24 cellular contexts compared by ENCODE assay signal in the genomic region with DNA sequence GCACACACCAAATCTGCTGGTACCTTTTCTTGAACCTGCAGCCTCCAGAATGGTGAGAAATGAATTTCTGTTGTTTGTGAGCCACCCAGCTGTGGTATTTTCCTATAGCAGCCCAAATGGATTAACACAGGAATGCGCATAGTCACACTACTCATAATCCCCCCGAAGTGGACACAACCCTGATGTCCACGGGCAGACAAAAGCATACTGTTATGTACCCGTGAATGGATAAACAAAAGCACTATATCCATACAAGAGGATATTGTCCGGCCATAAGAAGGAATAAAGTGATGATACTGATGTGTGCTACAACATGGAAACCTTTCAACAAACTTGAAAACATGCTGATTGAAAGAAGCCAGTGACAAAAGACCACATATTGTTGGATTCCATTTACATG. TPM values are rescaled to one million over a fixed set of nuclear protein-coding genes. Genes with fewer than 3 reads are reported as not detected.
DNase-seq lines count a peak whose midpoint lies in the region; ATAC-seq, FAIRE-seq and TF ChIP-seq lines count a peak whose summit lies in the region.
"Had no signal": no experiment of that assay in that cellular context is flagged by ENCODE, and none has a peak within 500 bp of the region (broad histone marks: within the 10 kb centered on the region; RNA-seq: fewer than 3 reads in every experiment).

No MANE protein-coding gene starts in this region.

- H3K4me1 ChIP-seq in HepG2 (ENCODE audit: insufficient read depth, low read length) (peaks cover 68% of the 10 kb centered on the region), right lobe of liver (peaks cover 0 to 4% (median 0%) of the 10 kb centered on the region in 4 donors), osteoblast (ENCODE audit: insufficient read depth, low read length) (peaks cover 6% of the 10 kb centered on the region)
- H3K4me1 ChIP-seq: BE2C had no signal

- H3K9me3 ChIP-seq in HepG2 (ENCODE audit: low read length) (no peaks in the 10 kb centered on the region), right lobe of liver (no peaks in the 10 kb centered on the region), osteoblast (ENCODE audit: low read depth, low read length) (no peaks in the 10 kb centered on the region)
- H3K9me3 ChIP-seq: A549, BE2C had no signal

- no peak for TF ChIP-seq CTCF in HepG2 (CRISPR knock-in tag; IDR thresholded peaks at IDR 0.05)
- TF ChIP-seq CTCF in right lobe of liver (IDR thresholded peaks at IDR 0.05), result no peak
- TF ChIP-seq CTCF in osteoblast (IDR thresholded peaks at IDR 0.05; ENCODE audit: extremely low read depth, low read depth, low read length), result no peak
- no peak for TF ChIP-seq CTCF in GM13976 (IDR thresholded peaks at IDR 0.05; ENCODE audit: borderline replicate concordance, control extremely low read depth, extremely low read depth, insufficient read depth, missing control alignments)

- H3K27ac ChIP-seq in HepG2 (ENCODE audit: extremely low read length, insufficient read depth, low read length), result no peak overlapping the region
- no peak overlapping the region for H3K27ac ChIP-seq in right lobe of liver
- no peak overlapping the region for H3K27ac ChIP-seq in osteoblast (ENCODE audit: low read depth, low read length)
- H3K27ac ChIP-seq: A549; BLaER1 treated with 17β-estradiol and CSF1 and Interleukin-3, amounts not matched to agents 10 nM and 100 nM had no signal

- TF ChIP-seq EP300 in HepG2 (IDR thresholded peaks at IDR 0.05; ENCODE audit: low read depth in 2 of 2, low read length in 2 of 2), result no peak
- TF ChIP-seq EP300 in HepG2 (CRISPR knock-in tag; IDR thresholded peaks at IDR 0.05; ENCODE audit: borderline replicate concordance), result no peak

- TF ChIP-seq POLR2A in HepG2 (IDR thresholded peaks at IDR 0.05; ENCODE audit: insufficient read depth in 1 of 2, low read depth in 2 of 2, low read length in 2 of 2) (no peak), right lobe of liver (IDR thresholded peaks at IDR 0.05) (no peak)

- H3K4me2 ChIP-seq in HepG2 (ENCODE audit: low read depth, low read length) (no peak overlapping the region), osteoblast (ENCODE audit: insufficient read depth, low read length) (no peak overlapping the region)
- H3K4me2 ChIP-seq: A549; BLaER1 treated with 17β-estradiol and CSF1 and Interleukin-3, amounts not matched to agents 10 nM and 100 nM had no signal

- TF ChIP-seq RAD21 in HepG2 (CRISPR knock-in tag; IDR thresholded peaks at IDR 0.05), result no peak

- no peak overlapping the region for H3K9ac ChIP-seq in HepG2 (ENCODE audit: insufficient read depth, low read depth, low read length)
- H3K9ac ChIP-seq: BLaER1 treated with 17β-estradiol and CSF1 and Interleukin-3, amounts not matched to agents 10 nM and 100 nM had no signal

- CTCF ChIA-PET in HepG2 (lab: Yijun Ruan, JAX; ENCODE audit: low intra/inter-chr PET ratio, low total read pairs), result no interaction called here

- H3K36me3 ChIP-seq in HepG2 (replicated peaks in 1 of 2; ENCODE audit: control insufficient read depth in 1 of 2, insufficient read depth in 2 of 2, low read length in 2 of 2), result no peaks in the 10 kb centered on the region
- H3K36me3 ChIP-seq in right lobe of liver, result no peaks in the 10 kb centered on the region
- H3K36me3 ChIP-seq in osteoblast (ENCODE audit: insufficient read depth, low read length), result no peaks in the 10 kb centered on the region
- H3K36me3 ChIP-seq: BE2C had no signal

- ATAC-seq in HepG2, result no peak
- no peak for ATAC-seq in right lobe of liver
- ATAC-seq in GM18907 (IDR thresholded peaks at IDR 0.05; ENCODE audit: unreplicated experiment), result no peak
- ATAC-seq: A549 had no signal

- POLR2A ChIA-PET in HepG2 (lab: Yijun Ruan, JAX), result interaction anchor here (2.4 to 2.8 kb wide), 2 partner anchors 8 to 25 kb away, joined by 10 to 26 read pairs; a partner anchor contains a TSS

- H4K20me1 ChIP-seq in HepG2 (ENCODE audit: insufficient read depth, low read length) (no peaks in the 10 kb centered on the region), osteoblast (ENCODE audit: insufficient read depth, low read length) (no peaks in the 10 kb centered on the region)
- H4K20me1 ChIP-seq: BLaER1 treated with 17β-estradiol and CSF1 and Interleukin-3, amounts not matched to agents 10 nM and 100 nM had no signal

- H3K79me2 ChIP-seq in HepG2 (ENCODE audit: insufficient read depth, low read length) (no peaks in the 10 kb centered on the region), osteoblast (ENCODE audit: insufficient read depth, low read length) (no peaks in the 10 kb centered on the region)

- H3K27me3 ChIP-seq in HepG2 (ENCODE audit: control insufficient read depth in 1 of 2, insufficient read depth in 2 of 2, low read length in 2 of 2), result no peaks in the 10 kb centered on the region; a peak in 1 of 5 replicates
- no peaks in the 10 kb centered on the region for H3K27me3 ChIP-seq in right lobe of liver
- H3K27me3 ChIP-seq in osteoblast (ENCODE audit: insufficient read depth, low read length), result no peaks in the 10 kb centered on the region
- H3K27me3 ChIP-seq: BE2C; BLaER1 treated with 17β-estradiol and CSF1 and Interleukin-3, amounts not matched to agents 10 nM and 100 nM had no signal

- DNase-seq in HepG2 (ENCODE audit: low spot score), result peak; percentile 36
- no peak for DNase-seq in right lobe of liver
- DNase-seq in SK-MEL-5 (ENCODE audit: low read depth, low spot score), result peak; percentile 70
- DNase-seq in osteoblast (ENCODE audit: insufficient read length, low spot score, missing footprints), result peak; percentile 5
- DNase-seq in GM13976 (ENCODE audit: low spot score), result no peak
- no peak for DNase-seq in activated naive CD4-positive, alpha-beta T cell treated with Interleukin-2 at 50 U/mL for 16 hours
- DNase-seq: 8988T; ACHN; AML-193; BE2C; Calu3; CD4-positive, alpha-beta T cell; CD8-positive, alpha-beta memory T cell; COR-L47; DMS153; DND-41; GOT3; HCEC 1CT had no signal

- H3K4me3 ChIP-seq in HepG2 (replicated peaks in 1 of 3; ENCODE audit: insufficient read depth in 1 of 3, low read depth in 2 of 3, low read length in 3 of 3) (no peak overlapping the region), right lobe of liver (no peak overlapping the region), osteoblast (ENCODE audit: insufficient read depth, low read length) (no peak overlapping the region)
- H3K4me3 ChIP-seq: A549; BLaER1 treated with 17β-estradiol and CSF1 and Interleukin-3, amounts not matched to agents 10 nM and 100 nM had no signal

- BruUV-seq in HepG2 (replicated peaks; lab: Mats Ljungman, UMichigan), result no TSS peak

- intact Hi-C loops in HepG2 (cut with micrococcal nuclease; ENCODE audit: unreplicated experiment), result no loop called here
- intact Hi-C loops in right lobe of liver (cut with DNase I), result no loop called here

- H2AFZ ChIP-seq in HepG2 (ENCODE audit: low read length) (no peak overlapping the region), osteoblast (ENCODE audit: low read length) (no peak overlapping the region)

- in situ Hi-C loops in HepG2 (cut with HindIII; ENCODE audit: extremely low pct_ligation_motif_present, low pct_unique_long_range_greater_than_20kb) (no loop called here), SK-MEL-5 (cut with HindIII; ENCODE audit: low pct_unique_long_range_greater_than_20kb, low sequenced_read_pairs) (no loop called here), GM13976 (cut with MboI; ENCODE audit: low sequenced_read_pairs, unreplicated experiment) (no loop called here)

- WGBS in HepG2 (ENCODE audit: low lambda C conversion rate), result 39% methylated on average over 5 of the region's 5 CpGs
- 88% methylated on average over 5 of the region's 5 CpGs for WGBS in right lobe of liver (ENCODE audit: insufficient coverage, low coverage, low lambda C conversion rate, missing lambda C conversion rate)

- no peak for FAIRE-seq in HepG2 (lab: Jason Lieb, UNC)
- FAIRE-seq: A549, G401.6, GM12892, H54 had no signal

RNA-seq across cellular contexts. Expression of a gene that starts 25.1 kb away (rescaled TPM):
- total RNA-seq in HepG2 (2016; rRNA removed; fragmentation: Illumina TruSeq; extraction: Trizol) (41.2 and 64.0 TPM in 2 replicates), right lobe of liver (10 to 100 TPM in 1 of 6 experiments, 1 to 10 TPM in 5; 2.8 to 15.5 (median 5.5) TPM), osteoblast (8.0 and 8.3 TPM in 2 replicates)
- total RNA-seq in HepG2 (2016; cell fraction: cytosol; rRNA removed; fragmentation: Illumina TruSeq; extraction: Trizol; ENCODE audit: low read depth), result 6.2 and 9.4 TPM in 2 replicates
- 44.8 and 65.5 TPM in 2 replicates for total RNA-seq in HepG2 (2016; cell fraction: insoluble cytoplasmic fraction; rRNA removed; fragmentation: Illumina TruSeq; extraction: Trizol)
- total RNA-seq in HepG2 (2016; cell fraction: membrane; rRNA removed; fragmentation: Illumina TruSeq; extraction: Trizol), result 13.3 and 13.7 TPM in 2 replicates
- total RNA-seq in HepG2 (2016; cell fraction: nucleus; rRNA removed; fragmentation: Illumina TruSeq; extraction: Trizol), result 22.1 and 24.0 TPM in 2 replicates
- 18.0 and 19.4 TPM in 2 replicates for polyA plus RNA-seq in HepG2 (2011; rRNA removed)
- 7.7 and 14.3 TPM in 2 replicates for polyA plus RNA-seq in HepG2 (2011; cell fraction: cytosol; rRNA removed)
- polyA plus RNA-seq in HepG2 (2011; cell fraction: nucleus; rRNA removed), result 6.5 and 6.6 TPM in 2 replicates
- polyA plus RNA-seq in HepG2 (2012), result 26.7 and 29.8 TPM in 2 replicates
- polyA plus RNA-seq in HepG2 (2016; cell fraction: cytosol; fragmentation: Illumina TruSeq; extraction: Trizol; ENCODE audit: low read depth), result 15.4 and 17.1 TPM in 2 replicates
- 66.0 and 77.9 TPM in 2 replicates for polyA plus RNA-seq in HepG2 (2016; cell fraction: insoluble cytoplasmic fraction; fragmentation: Illumina TruSeq; extraction: Trizol; ENCODE audit: low read depth)
- 17.5 and 18.0 TPM in 2 replicates for polyA plus RNA-seq in HepG2 (2016; cell fraction: membrane; fragmentation: Illumina TruSeq; extraction: Trizol; ENCODE audit: low read depth)
- 29.6 and 31.9 TPM in 2 replicates for polyA plus RNA-seq in HepG2 (2016; cell fraction: nucleus; fragmentation: Illumina TruSeq; extraction: Trizol; ENCODE audit: insufficient read depth, low read depth)
- polyA minus RNA-seq in HepG2 (2011; rRNA and poly(A)+ RNA removed; ENCODE audit: low replicate concordance), result 9.4 and 13.4 TPM in 2 replicates
- polyA minus RNA-seq in HepG2 (2011; cell fraction: cytosol; rRNA and poly(A)+ RNA removed), result 6.6 and 7.6 TPM in 2 replicates
- 24.3 and 26.1 TPM in 2 replicates for polyA minus RNA-seq in HepG2 (2011; cell fraction: nucleus; rRNA and poly(A)+ RNA removed)
- 40.6 and 43.1 TPM in 2 replicates for total RNA-seq in SK-MEL-5 (2014; rRNA removed; shearing (Covaris generic))
- polyA plus RNA-seq in SK-MEL-5 (2015; cell fraction: cytosol; rRNA removed), result 18.3 and 23.0 TPM in 2 replicates
- 10.5 and 15.6 TPM in 2 replicates for polyA plus RNA-seq in SK-MEL-5 (2015; cell fraction: nucleus; rRNA removed)

RNA-seq across cellular contexts. Expression of a gene that starts 56.2 kb away (rescaled TPM):
- 0.56 and 1.2 TPM in 2 replicates for total RNA-seq in HepG2 (2016; rRNA removed; fragmentation: Illumina TruSeq; extraction: Trizol)
- total RNA-seq in HepG2 (2016; cell fraction: cytosol; rRNA removed; fragmentation: Illumina TruSeq; extraction: Trizol; ENCODE audit: low read depth), result 0.18 and 0.20 TPM in 2 replicates
- 0.61 and 1.0 TPM in 2 replicates for total RNA-seq in HepG2 (2016; cell fraction: insoluble cytoplasmic fraction; rRNA removed; fragmentation: Illumina TruSeq; extraction: Trizol)
- 0.52 and 0.74 TPM in 2 replicates for total RNA-seq in HepG2 (2016; cell fraction: membrane; rRNA removed; fragmentation: Illumina TruSeq; extraction: Trizol)
- total RNA-seq in HepG2 (2016; cell fraction: nucleus; rRNA removed; fragmentation: Illumina TruSeq; extraction: Trizol), result 0.88 and 1.0 TPM in 2 replicates
- 1.3 and 1.8 TPM in 2 replicates for polyA plus RNA-seq in HepG2 (2011; rRNA removed)
- 1.5 and 1.9 TPM in 2 replicates for polyA plus RNA-seq in HepG2 (2011; cell fraction: cytosol; rRNA removed)
- 3.4 and 3.6 TPM in 2 replicates for polyA plus RNA-seq in HepG2 (2011; cell fraction: nucleus; rRNA removed)
- polyA plus RNA-seq in HepG2 (2012), result 2.0 and 2.2 TPM in 2 replicates
- polyA plus RNA-seq in HepG2 (2016; cell fraction: cytosol; fragmentation: Illumina TruSeq; extraction: Trizol; ENCODE audit: low read depth), result 0.11 TPM in 2 replicates
- 0.44 and 0.60 TPM in 2 replicates for polyA plus RNA-seq in HepG2 (2016; cell fraction: insoluble cytoplasmic fraction; fragmentation: Illumina TruSeq; extraction: Trizol; ENCODE audit: low read depth)
- 0.29 and 0.52 TPM in 2 replicates for polyA plus RNA-seq in HepG2 (2016; cell fraction: membrane; fragmentation: Illumina TruSeq; extraction: Trizol; ENCODE audit: low read depth)
- 0.61 and 0.77 TPM in 2 replicates for polyA plus RNA-seq in HepG2 (2016; cell fraction: nucleus; fragmentation: Illumina TruSeq; extraction: Trizol; ENCODE audit: insufficient read depth, low read depth)
- 0.14 and 3.0 TPM in 2 replicates for polyA minus RNA-seq in HepG2 (2011; rRNA and poly(A)+ RNA removed; ENCODE audit: low replicate concordance)
- polyA minus RNA-seq in HepG2 (2011; cell fraction: cytosol; rRNA and poly(A)+ RNA removed), result 2.1 and 2.3 TPM in 2 replicates
- 4.5 and 4.8 TPM in 2 replicates for polyA minus RNA-seq in HepG2 (2011; cell fraction: nucleus; rRNA and poly(A)+ RNA removed)
- total RNA-seq in right lobe of liver, result under 1 TPM; 0.35 to 0.98 (median 0.52) TPM
- 0.03 and 0.16 TPM in 2 replicates for total RNA-seq in SK-MEL-5 (2014; rRNA removed; shearing (Covaris generic))
- polyA plus RNA-seq in SK-MEL-5 (2015; cell fraction: cytosol; rRNA removed), result 0.10 TPM in 1 of 2 replicates, not detected in the other
- not detected in 2 replicates for polyA plus RNA-seq in SK-MEL-5 (2015; cell fraction: nucleus; rRNA removed)
- 3.3 and 3.5 TPM in 2 replicates for total RNA-seq in osteoblast
- total RNA-seq: CD4-positive, alpha-beta T cell; CD8-positive, alpha-beta memory T cell had no signal
- polyA plus RNA-seq: CD8-positive, alpha-beta memory T cell had no signal

Comparison
In these comparisons a context has a peak if more than half of its experiments do, and no peak if none do; other contexts are left out.
1. DNase-seq: peak in HepG2 (single experiment), SK-MEL-5 (single experiment) and osteoblast (single experiment); none in right lobe of liver (0 of 3), GM13976 (single experiment) and activated naive CD4-positive, alpha-beta T cell treated with Interleukin-2 at 50 U/mL for 16 hours (single experiment).